ENCODE assay signal across 20 cellular contexts in genomic region chr1:174190800-174191199, GRCh38. TPM values are rescaled to one million over a fixed set of nuclear protein-coding genes. Genes with fewer than 3 reads are reported as not detected.
A peak's percentile ranks its signal among the peaks of the same experiment; 100 is the strongest.
DNase-seq lines count a peak whose midpoint lies in the region; ATAC-seq and TF ChIP-seq lines count a peak whose summit lies in the region.
"Had no signal": no experiment of that assay in that cellular context is flagged by ENCODE, and none has a peak within 500 bp of the region (broad histone marks: within the 10 kb centered on the region; RNA-seq: fewer than 3 reads in every experiment).

No MANE protein-coding gene starts in this region.

- peaks cover 16% of the 10 kb centered on the region for H3K4me1 ChIP-seq in CD4-positive, alpha-beta memory T cell (ENCODE audit: insufficient read depth, low read length)
- H3K4me1 ChIP-seq in foreskin keratinocyte: peaks cover 14% of the 10 kb centered on the region

- CTCF ChIA-PET in CD4-positive, alpha-beta memory T cell (lab: Charles Lee; ENCODE audit: partially characterized antibody): interaction anchor here (2.1 kb wide), 1 partner anchor 16 kb away, joined by 5 read pairs; no protein-coding TSS in a partner anchor

- intact Hi-C loops in CD4-positive, alpha-beta memory T cell (cut with micrococcal nuclease): no loop called here

- peaks cover 0 to 14% (median 4%) of the 10 kb centered on the region in 8 donors for H3K9me3 Mint-ChIP-seq in CD4-positive, alpha-beta memory T cell
- H3K9me3 Mint-ChIP-seq in osteocyte (ENCODE audit: unreplicated experiment): peaks cover 13% of the 10 kb centered on the region

- TF ChIP-seq CTCF in foreskin keratinocyte (conservative IDR thresholded peaks at IDR 0.05) (no peak), osteocyte (IDR thresholded peaks at IDR 0.05) (no peak)

- DNase-seq in CD4-positive, alpha-beta memory T cell: no peak
- DNase-seq in SK-N-MC (ENCODE audit: low read depth, low spot score) (no peak), foreskin keratinocyte (no peak), osteocyte (ENCODE audit: extremely low spot score, unreplicated experiment) (no peak), NCI-H510A treated with DMSO at 0.1 percent for 48 hours (lab: John Stamatoyannopoulos, UW) (no peak), LoVo (ENCODE audit: low spot score) (no peak)
- DNase-seq: activated CD4-positive, CD25-positive, alpha-beta regulatory T cell; activated CD8-positive, alpha-beta memory T cell treated with anti-CD3 and anti-CD28 coated beads for 24 hours; activated naive CD4-positive, alpha-beta T cell treated with anti-CD3 and anti-CD28 coated beads, Interleukin-2, amount 50 U/mL, for 16 hours; activated T-cell treated with anti-CD3 and anti-CD28 coated beads, Interleukin-2, amount 50 U/mL, for 72 hours; CD8-positive, alpha-beta T cell; effector memory CD4-positive, alpha-beta T cell; GF-D8; glutamatergic neuron; NCI-H1048; NCI-H1930; NCI-H345; retina had no signal

- H3K27me3 ChIP-seq in CD4-positive, alpha-beta memory T cell (ENCODE audit: insufficient read depth, low read length): no peaks in the 10 kb centered on the region
- no peaks in the 10 kb centered on the region for H3K27me3 ChIP-seq in foreskin keratinocyte
- H3K27me3 ChIP-seq: suprapubic skin had no signal

- H3K27ac Mint-ChIP-seq in CD4-positive, alpha-beta memory T cell: peak overlapping the region in 5 of 7 donors; percentile 25 to 77 (median 59)
- H3K27ac Mint-ChIP-seq in osteocyte (ENCODE audit: unreplicated experiment): peak overlapping the region; percentile 46
- H3K27ac Mint-ChIP-seq: activated T-cell treated with anti-CD3 and anti-CD28 coated beads, Interleukin-2, amount 50 U/mL, for 72 hours had no signal

- H3K9me3 ChIP-seq in CD4-positive, alpha-beta memory T cell (ENCODE audit: control insufficient read depth in 1 of 2, low read length in 2 of 2): no peaks in the 10 kb centered on the region
- peaks cover 9% of the 10 kb centered on the region for H3K9me3 ChIP-seq in SK-N-MC (ENCODE audit: low read depth, low read length)
- H3K9me3 ChIP-seq: suprapubic skin had no signal

- H3K36me3 ChIP-seq in CD4-positive, alpha-beta memory T cell (ENCODE audit: insufficient read depth, low read length): no peaks in the 10 kb centered on the region
- peaks cover 6% of the 10 kb centered on the region; the same call in 1 of the 2 replicates for H3K36me3 ChIP-seq in SK-N-MC (ENCODE audit: insufficient read depth, low read length)
- H3K36me3 ChIP-seq: suprapubic skin had no signal

- peaks cover 28 to 46% (median 43%) of the 10 kb centered on the region in 4 donors for H3K4me1 Mint-ChIP-seq in CD4-positive, alpha-beta memory T cell
- H3K4me1 Mint-ChIP-seq in osteocyte (ENCODE audit: unreplicated experiment): peaks cover 17% of the 10 kb centered on the region

- POLR2A ChIA-PET in CD4-positive, alpha-beta memory T cell (lab: Charles Lee; ENCODE audit: partially characterized antibody): interaction anchor here (1.2 kb wide), 1 partner anchor 32 kb away, joined by 3 read pairs; the partner anchor contains the start of gene RABGAP1L

- peak overlapping the region in 2 of 8 donors; percentile 3 to 52 for H3K4me3 Mint-ChIP-seq in CD4-positive, alpha-beta memory T cell
- no peak overlapping the region for H3K4me3 Mint-ChIP-seq in osteocyte (ENCODE audit: unreplicated experiment)
- H3K4me3 Mint-ChIP-seq: CD8-positive, alpha-beta T cell had no signal

- no peak overlapping the region for H3K27ac ChIP-seq in CD4-positive, alpha-beta memory T cell (ENCODE audit: low read depth, low read length)
- H3K27ac ChIP-seq in SK-N-MC: peak overlapping the region; percentile 98
- H3K27ac ChIP-seq in foreskin keratinocyte: peak overlapping the region; percentile 26
- H3K27ac ChIP-seq: suprapubic skin had no signal

- peak overlapping the region; percentile 25 for H3K9ac ChIP-seq in SK-N-MC (ENCODE audit: insufficient read length)

- no peak for ATAC-seq in foreskin keratinocyte
- ATAC-seq in HG03095 (IDR thresholded peaks at IDR 0.05; ENCODE audit: unreplicated experiment): no peak

- H3K36me3 Mint-ChIP-seq in CD4-positive, alpha-beta memory T cell: peaks cover 2 to 12% of the 10 kb centered on the region in 2 donors
- H3K36me3 Mint-ChIP-seq in osteocyte (ENCODE audit: unreplicated experiment): peaks cover 12% of the 10 kb centered on the region
- H3K36me3 Mint-ChIP-seq: CD8-positive, alpha-beta T cell had no signal

- H3K4me3 ChIP-seq in CD4-positive, alpha-beta memory T cell (ENCODE audit: low read length in 2 of 2): no peak overlapping the region
- peak overlapping the region; percentile 50 for H3K4me3 ChIP-seq in SK-N-MC
- H3K4me3 ChIP-seq: suprapubic skin had no signal

- no peaks in the 10 kb centered on the region for H3K27me3 Mint-ChIP-seq in CD4-positive, alpha-beta memory T cell
- no peaks in the 10 kb centered on the region for H3K27me3 Mint-ChIP-seq in osteocyte (ENCODE audit: unreplicated experiment)

RNA-seq across cellular contexts. Expression of gene RABGAP1L, which starts 31.5 kb away (rescaled TPM):
- 100 to 1,000 TPM; 113 to 114 TPM for total RNA-seq in CD4-positive, alpha-beta memory T cell
- polyA plus RNA-seq in CD4-positive, alpha-beta memory T cell: 10 to 100 TPM; 75.7 to 80.6 TPM
- total RNA-seq in foreskin keratinocyte: 18.3 and 18.9 TPM in 2 replicates
- 3.9 and 4.0 TPM in 2 replicates for polyA plus RNA-seq in foreskin keratinocyte
- total RNA-seq in osteocyte: 29.3 and 32.2 TPM in 2 replicates
